23 cellular contexts compared by ENCODE assay signal in genomic region chr15:94487635-94488034, GRCh38.
"Had no signal": no experiment of that assay in that cellular context is flagged by ENCODE, and none has a peak within 500 bp of the region (broad histone marks: within the 10 kb centered on the region; RNA-seq: fewer than 3 reads in every experiment).

No MANE protein-coding gene starts in this region.

- H3K27me3 Mint-ChIP-seq: activated naive CD8-positive, alpha-beta T cell; activated T-cell treated with anti-CD3 and anti-CD28 coated beads, Interleukin-2, amount 50 U/mL, for 24 hours; activated T-helper 17 cell treated with anti-CD3 and anti-CD28 coated beads, Interleukin-2, amount 50 U/mL, for 72 hours had no signal

- H3K36me3 Mint-ChIP-seq: brain had no signal

- H3K27ac ChIP-seq: Peyer's patch, RWPE1 had no signal

- H3K4me1 Mint-ChIP-seq: activated CD8-positive, alpha-beta memory T cell treated with anti-CD3 and anti-CD28 coated beads, Interleukin-2, amount 10 ng/mL, durations not matched to agents 7 days and 5 days; activated T-helper 17 cell treated with anti-CD3 and anti-CD28 coated beads, Interleukin-2, amount 50 U/mL, for 72 hours; brain had no signal

- DNase-seq: activated CD4-positive, alpha-beta T cell treated with anti-CD3 and anti-CD28 coated beads for 48 hours; activated CD4-positive, alpha-beta T cell treated with anti-CD3 and anti-CD28 coated beads, Interleukin-2, amount 50 U/mL, for 4 hours; activated CD4-positive, CD25-positive, alpha-beta regulatory T cell treated with anti-CD3 and anti-CD28 coated beads, Interleukin-2, amount 50 U/mL, for 72 hours; activated CD8-positive, alpha-beta memory T cell treated with anti-CD3 and anti-CD28 coated beads, Interleukin-2, amount 10 ng/mL, durations not matched to agents 7 days and 5 days; activated gamma-delta T cell; activated naive CD4-positive, alpha-beta T cell treated with anti-CD3 and anti-CD28 coated beads for 36 hours; activated T-cell treated with anti-CD3 and anti-CD28 coated beads, Interleukin-2, amount 50 U/mL, for 24 hours; amygdala; Kasumi-1; KBM-7; NCI-H1048; NCI-H146; NCI-H187 treated with DMSO at 0.1 percent for 48 hours; NCI-H2081 treated with DMSO at 0.1 percent for 48 hours; NCI-H446; NCI-H524; Peyer's patch; SHP77 treated with DMSO at 0.1 percent for 48 hours had no signal

- H3K4me3 Mint-ChIP-seq: activated CD8-positive, alpha-beta memory T cell treated with anti-CD3 and anti-CD28 coated beads, Interleukin-2, amount 10 ng/mL, durations not matched to agents 7 days and 5 days; activated naive CD4-positive, alpha-beta T cell treated with anti-CD3 and anti-CD28 coated beads for 36 hours; activated naive CD8-positive, alpha-beta T cell; activated T-cell treated with anti-CD3 and anti-CD28 coated beads, Interleukin-2, amount 50 U/mL, for 24 hours; activated T-helper 17 cell treated with anti-CD3 and anti-CD28 coated beads, Interleukin-2, amount 50 U/mL, for 72 hours; brain; T-helper 1 cell treated with Interleukin-12 subunit alpha and Interleukin-12 subunit beta and Interleukin-4 antibody, amounts not matched to agents 30 μg/mL and 1 μg/mL, for 36 hours had no signal

- H3K27me3 ChIP-seq: Peyer's patch had no signal

- H3K4me1 ChIP-seq: Peyer's patch had no signal

- ATAC-seq: activated CD8-positive, alpha-beta memory T cell treated with anti-CD3 and anti-CD28 coated beads, Interleukin-2, amount 10 ng/mL, durations not matched to agents 7 days and 5 days; activated T-helper 17 cell treated with anti-CD3 and anti-CD28 coated beads, Interleukin-2, amount 50 U/mL, for 72 hours had no signal

- H3K4me3 ChIP-seq: Peyer's patch had no signal

- H3K27ac Mint-ChIP-seq: activated CD8-positive, alpha-beta memory T cell treated with anti-CD3 and anti-CD28 coated beads, Interleukin-2, amount 10 ng/mL, durations not matched to agents 7 days and 5 days; activated naive CD4-positive, alpha-beta T cell treated with anti-CD3 and anti-CD28 coated beads for 36 hours; activated naive CD8-positive, alpha-beta T cell; activated T-cell treated with anti-CD3 and anti-CD28 coated beads, Interleukin-2, amount 50 U/mL, for 24 hours; activated T-helper 17 cell treated with anti-CD3 and anti-CD28 coated beads, Interleukin-2, amount 50 U/mL, for 72 hours; brain; T-helper 1 cell treated with Interleukin-12 subunit alpha and Interleukin-12 subunit beta and Interleukin-4 antibody, amounts not matched to agents 30 μg/mL and 1 μg/mL, for 36 hours had no signal

- H3K36me3 ChIP-seq: Peyer's patch had no signal
